Comparison of ENCODE assay signal across 9 cellular contexts in genomic region chr4:76752911-76753494, GRCh38.
DNase-seq lines count a peak whose midpoint lies in the region; ATAC-seq lines count a peak whose summit lies in the region.
"Had no signal": no experiment of that assay in that cellular context is flagged by ENCODE, and none has a peak within 500 bp of the region (broad histone marks: within the 10 kb centered on the region; RNA-seq: fewer than 3 reads in every experiment).

No MANE protein-coding gene starts in this region.

- no peak overlapping the region for H3K27ac ChIP-seq in mesendoderm (ENCODE audit: low read depth, low read length)

- no CpG with 5 or more reads among the region's 2 CpGs for WGBS in mesendoderm (ENCODE audit: extremely low coverage, insufficient coverage, low lambda C conversion rate)

- no peaks in the 10 kb centered on the region for H3K27me3 ChIP-seq in mesendoderm (ENCODE audit: insufficient read depth, low read length, poor library complexity)

- H3K4me3 ChIP-seq in skeletal muscle cell (ENCODE audit: low read depth, low read length) (no peak overlapping the region), mesendoderm (ENCODE audit: low read length) (no peak overlapping the region)

- no peak overlapping the region for H2BK120ac ChIP-seq in mesendoderm (ENCODE audit: low read depth, low read length)

- H2AK5ac ChIP-seq in mesendoderm (ENCODE audit: low read length) = no peak overlapping the region

- no peak for ATAC-seq in HG03039 (IDR thresholded peaks at IDR 0.05; ENCODE audit: unreplicated experiment)
- ATAC-seq in HG03457 (IDR thresholded peaks at IDR 0.05; ENCODE audit: unreplicated experiment) = no peak

- no peak overlapping the region for H3K4ac ChIP-seq in mesendoderm (ENCODE audit: low read depth, low read length)

- H3K18ac ChIP-seq in mesendoderm (ENCODE audit: low read length) = no peak overlapping the region

- H2BK5ac ChIP-seq in mesendoderm (ENCODE audit: low read length) = no peak overlapping the region

- no peak overlapping the region for H3K23ac ChIP-seq in mesendoderm (ENCODE audit: low read length)

- H3K79me2 ChIP-seq in mesendoderm (ENCODE audit: control insufficient read depth, insufficient read depth, low read length) = no peaks in the 10 kb centered on the region

- H3K9ac ChIP-seq in mesendoderm (ENCODE audit: low read length) = no peak overlapping the region

- H3K79me1 ChIP-seq in mesendoderm (ENCODE audit: low read length) = no peaks in the 10 kb centered on the region

- no peaks in the 10 kb centered on the region for H3K4me1 ChIP-seq in mesendoderm (ENCODE audit: control insufficient read depth, low read depth, low read length)

- DNase-seq in GM04504 (ENCODE audit: low read depth) (peak; percentile 99), RPMI7951 (ENCODE audit: low read depth) (peak; percentile 99), fibroblast of peridontal ligament (ENCODE audit: extremely low read depth) (peak; percentile 99), skeletal muscle cell (ENCODE audit: low read depth) (peak; percentile 99), SHP77 (lab: John Stamatoyannopoulos, UW) (no peak), mesendoderm (no peak)
- DNase-seq: NCI-H774 had no signal

- no peak overlapping the region for H3K56ac ChIP-seq in mesendoderm (ENCODE audit: low read length)

- H3K36me3 ChIP-seq in mesendoderm (ENCODE audit: control insufficient read depth, insufficient read depth, low read length) = peaks cover 3% of the 10 kb centered on the region

- H3K4me2 ChIP-seq in mesendoderm (ENCODE audit: low read length) = no peak overlapping the region

- H4K8ac ChIP-seq in mesendoderm (ENCODE audit: low read depth, low read length) = no peak overlapping the region

- no peak overlapping the region for H2BK15ac ChIP-seq in mesendoderm (replicated peaks; ENCODE audit: low read depth)

- no peak overlapping the region for H4K5ac ChIP-seq in mesendoderm (ENCODE audit: low read length)

Comparison
In these comparisons a context has a peak if more than half of its experiments do, and no peak if none do; other contexts are left out.
1. DNase-seq: peak in GM04504 (single experiment), RPMI7951 (single experiment), fibroblast of peridontal ligament (single experiment) and skeletal muscle cell (single experiment); none in SHP77 (0 of 2) and mesendoderm (single experiment).